ENCODE assay signal across 10 cellular contexts in genomic region chr1:94539496-94539895, GRCh38. TPM values are rescaled to one million over a fixed set of nuclear protein-coding genes. Genes with fewer than 3 reads are reported as not detected.
DNase-seq lines count a peak whose midpoint lies in the region; ATAC-seq and TF ChIP-seq lines count a peak whose summit lies in the region.
"Had no signal": no experiment of that assay in that cellular context is flagged by ENCODE, and none has a peak within 500 bp of the region (broad histone marks: within the 10 kb centered on the region; RNA-seq: fewer than 3 reads in every experiment).

No MANE protein-coding gene starts in this region.

- POLR2A ChIA-PET in IMR-90 (lab: Charles Lee; ENCODE audit: unreplicated experiment) = interaction anchor here (0.5 to 3.7 kb wide), 10 partner anchors 10 to 205 kb away, joined by 3 to 25 read pairs (median 8); no protein-coding TSS in a partner anchor

- H3K9me1 ChIP-seq in IMR-90 (ENCODE audit: insufficient read depth, low read length) = peaks cover 13% of the 10 kb centered on the region

- peak overlapping the region; percentile 63 for H3K27ac ChIP-seq in IMR-90 (ENCODE audit: insufficient read depth, low read length)
- H3K27ac ChIP-seq in dorsolateral prefrontal cortex = peak overlapping the region in 39 of 59 donors; percentile 7 to 94 (median 60)
- peak overlapping the region; percentile 23 to 28 for H3K27ac ChIP-seq in mucosa of rectum (ENCODE audit: low read depth in 2 of 2, low read length in 2 of 2)

- peaks cover 21% of the 10 kb centered on the region for H3K4me1 Mint-ChIP-seq in stimulated activated naive CD8-positive, alpha-beta T cell treated with anti-CD3 and anti-CD28 coated beads, Interleukin-15, amount 100 ng/mL, for 72 hours

- peak overlapping the region; percentile 80 for H2BK5ac ChIP-seq in IMR-90 (ENCODE audit: low read depth, low read length, poor library complexity, severe bottlenecking)

- CTCF ChIA-PET in IMR-90 (lab: Yijun Ruan, JAX) = interaction anchor here (0.6 to 1.3 kb wide), 2 partner anchors 96 to 502 kb away, joined by 3 to 5 read pairs; no protein-coding TSS in a partner anchor

- ATAC-seq in IMR-90 (ENCODE audit: low read depth) (no peak), HG03135 (IDR thresholded peaks at IDR 0.05; ENCODE audit: unreplicated experiment) (no peak), GM18498 (IDR thresholded peaks at IDR 0.05; ENCODE audit: unreplicated experiment) (no peak)
- ATAC-seq in stimulated activated naive CD8-positive, alpha-beta T cell treated with anti-CD3 and anti-CD28 coated beads, Interleukin-15, amount 100 ng/mL, for 72 hours = no peak

- TF ChIP-seq CTCF in IMR-90 (conservative IDR thresholded peaks at IDR 0.05; ENCODE audit: low read depth, low read length) (no peak), dorsolateral prefrontal cortex (IDR thresholded peaks at IDR 0.05 in 54 of 56, conservative IDR thresholded peaks at IDR 0.05 in 2 of 56; ENCODE audit: low read depth in 1 of 56, partially characterized antibody in 56 of 56) (no peak)

- no peak overlapping the region for H2AFZ ChIP-seq in IMR-90 (replicated peaks; ENCODE audit: low read length, poor library complexity)

- peak overlapping the region; percentile 98 for H3K14ac ChIP-seq in IMR-90 (replicated peaks; ENCODE audit: low read depth, low read length)

- no peak overlapping the region for H3K27ac Mint-ChIP-seq in stimulated activated naive CD8-positive, alpha-beta T cell treated with anti-CD3 and anti-CD28 coated beads, Interleukin-15, amount 100 ng/mL, for 72 hours

- peaks cover 91% of the 10 kb centered on the region for H3K27me3 Mint-ChIP-seq in stimulated activated naive CD8-positive, alpha-beta T cell treated with anti-CD3 and anti-CD28 coated beads, Interleukin-15, amount 100 ng/mL, for 72 hours

- H3K4me1 ChIP-seq in IMR-90 (ENCODE audit: control insufficient read depth, insufficient read depth, low read length) (peaks cover 11% of the 10 kb centered on the region), mucosa of rectum (ENCODE audit: control insufficient read depth in 2 of 2, insufficient read depth in 2 of 2, low read length in 2 of 2) (peaks cover 10 to 11% of the 10 kb centered on the region in 2 donors)

- WGBS in IMR-90 (ENCODE audit: extremely low coverage in 2 of 2, insufficient read length in 1 of 2), 2 experiments = 52% methylated on average over 2 of the region's 3 CpGs; no CpG with 5 or more reads in 1 of the 2 experiments

- H3K4me2 ChIP-seq in IMR-90 (ENCODE audit: low read depth, low read length) = peak overlapping the region; percentile 95

- peak; percentile 14 for DNase-seq in 8988T
- peak; percentile 55 for DNase-seq in IMR-90
- no peak for DNase-seq in dorsolateral prefrontal cortex
- DNase-seq in stimulated activated naive CD8-positive, alpha-beta T cell treated with anti-CD3 and anti-CD28 coated beads, Interleukin-15, amount 100 ng/mL, for 72 hours = no peak
- no peak for DNase-seq in NCI-H1105 (lab: John Stamatoyannopoulos, UW)
- DNase-seq: activated CD4-positive, alpha-beta T cell treated with anti-CD3 and anti-CD28 coated beads, Interleukin-2, amount 50 U/mL, for 48 hours had no signal

- H3K4me3 Mint-ChIP-seq in stimulated activated naive CD8-positive, alpha-beta T cell treated with anti-CD3 and anti-CD28 coated beads, Interleukin-15, amount 100 ng/mL, for 72 hours = no peak overlapping the region

- H4K20me1 ChIP-seq in IMR-90 (ENCODE audit: insufficient read depth, low read length) = peaks cover 70% of the 10 kb centered on the region

- peak overlapping the region; percentile 83 for H3K18ac ChIP-seq in IMR-90 (ENCODE audit: low read depth, low read length)

- H3K23ac ChIP-seq in IMR-90 (ENCODE audit: low read depth, low read length) = peak overlapping the region; percentile 98

- peaks cover 22 to 71% of the 10 kb centered on the region in 2 experiments for H3K79me1 ChIP-seq in IMR-90 (ENCODE audit: low read depth in 1 of 2, low read length in 2 of 2)

- peak overlapping the region; percentile 0; the same call in 1 of the 2 replicates for H4K91ac ChIP-seq in IMR-90 (ENCODE audit: insufficient read depth, low read depth, low read length)

- H3K9ac ChIP-seq in IMR-90 (ENCODE audit: low read depth, low read length) (peak overlapping the region; percentile 97), mucosa of rectum (ENCODE audit: low read depth in 1 of 2, low read length in 2 of 2) (no peak overlapping the region)

- dilution Hi-C loops in IMR-90 (cut with HindIII; ENCODE audit: low sequenced_read_pairs, unreplicated experiment) = loop anchor here (25.0 kb wide), 1 partner anchor 248 kb away; no protein-coding TSS in a partner anchor

- peak overlapping the region; percentile 5; the same call in 1 of the 2 replicates for H2AK5ac ChIP-seq in IMR-90 (ENCODE audit: low read depth, low read length)

- peak overlapping the region; percentile 65 for H2BK120ac ChIP-seq in IMR-90 (ENCODE audit: low read depth, low read length)

- H3K4ac ChIP-seq in IMR-90 (ENCODE audit: low read depth, low read length) = peak overlapping the region; percentile 42

- BruUV-seq in IMR-90 (replicated peaks; lab: Mats Ljungman, UMichigan) = no TSS peak

- TF ChIP-seq RAD21 in IMR-90 (IDR thresholded peaks at IDR 0.05; ENCODE audit: low read length) = no peak

- no peak for TF ChIP-seq POLR2A in IMR-90 (IDR thresholded peaks at IDR 0.05; ENCODE audit: low read depth, low read length)

- H4K5ac ChIP-seq in IMR-90 (ENCODE audit: low read depth, low read length) = peak overlapping the region; percentile 18; the same call in 1 of the 2 replicates

- H4K8ac ChIP-seq in IMR-90 (ENCODE audit: low read depth in 2 of 2, low read length in 2 of 2) = peak overlapping the region in 1 of 2 experiments; percentile 6; a peak in 2 of 4 replicates

- intact Hi-C loops in IMR-90 (cut with micrococcal nuclease) (loop anchor here (1.0 kb wide), 1 partner anchor 60 kb away; no protein-coding TSS in a partner anchor), dorsolateral prefrontal cortex (cut with DNase I) (loop anchor here in 1 of 2 donors (5.0 kb wide), 1 partner anchor 63 kb away; no protein-coding TSS in a partner anchor)

- in situ Hi-C loops in IMR-90 (cut with MboI; ENCODE audit: low sequenced_read_pairs) = no loop called here

- peaks cover 47% of the 10 kb centered on the region for H3K36me3 ChIP-seq in IMR-90 (ENCODE audit: control insufficient read depth, insufficient read depth, low read length)
- H3K36me3 ChIP-seq in mucosa of rectum (ENCODE audit: control insufficient read depth in 2 of 2, insufficient read depth in 2 of 2, low read length in 2 of 2) = peaks cover 13 to 16% of the 10 kb centered on the region in 2 donors

- H3K27me3 ChIP-seq in IMR-90 (ENCODE audit: control insufficient read depth, insufficient read depth, low read length) (no peaks in the 10 kb centered on the region), dorsolateral prefrontal cortex (peaks cover 0 to 25% (median 0%) of the 10 kb centered on the region in 45 donors), mucosa of rectum (ENCODE audit: control insufficient read depth in 2 of 2, insufficient read depth in 2 of 2, low read length in 2 of 2) (peaks cover 0 to 3% of the 10 kb centered on the region in 2 donors)
- H3K27me3 ChIP-seq: Peyer's patch had no signal

- peak overlapping the region; percentile 84 for H3K56ac ChIP-seq in IMR-90 (ENCODE audit: extremely low read depth, insufficient read depth, low read length)

- H3K9me3 ChIP-seq in IMR-90 (ENCODE audit: control insufficient read depth, insufficient read depth, low read length) = no peaks in the 10 kb centered on the region
- no peaks in the 10 kb centered on the region for H3K9me3 ChIP-seq in mucosa of rectum (ENCODE audit: control insufficient read depth in 2 of 2, low read length in 2 of 2)
- H3K9me3 ChIP-seq: Peyer's patch had no signal

- no peaks in the 10 kb centered on the region for H3K9me3 Mint-ChIP-seq in stimulated activated naive CD8-positive, alpha-beta T cell treated with anti-CD3 and anti-CD28 coated beads, Interleukin-15, amount 100 ng/mL, for 72 hours

- H2AK9ac ChIP-seq in IMR-90 (replicated peaks; ENCODE audit: low read depth, low read length, poor library complexity) = no peak overlapping the region

- H2BK15ac ChIP-seq in IMR-90 (ENCODE audit: low read depth, low read length) = no peak overlapping the region

- peak overlapping the region; percentile 6; the same call in 1 of the 2 replicates for H2BK20ac ChIP-seq in IMR-90 (ENCODE audit: low read depth, low read length)

- H3K4me3 ChIP-seq in IMR-90 (ENCODE audit: insufficient read depth, low read depth, low read length) = peak overlapping the region; percentile 92
- peak overlapping the region in 58 of 59 donors; percentile 10 to 84 (median 70) for H3K4me3 ChIP-seq in dorsolateral prefrontal cortex
- H3K4me3 ChIP-seq in mucosa of rectum (ENCODE audit: low read length in 2 of 2) = peak overlapping the region; percentile 47 to 49

TF ChIP-seq in IMR-90, 13 proteins besides CTCF, POLR2A, EP300 and RAD21:
- TF ChIP-seq FOS (IDR thresholded peaks at IDR 0.05; ENCODE audit: low read depth, low read length) (0 out of 2 replicates have a peak, but pooled peaks have one; percentile 24), MAFK (IDR thresholded peaks at IDR 0.05; ENCODE audit: low read depth, low read length) (no peak), CHD1 (IDR thresholded peaks at IDR 0.05; ENCODE audit: low read depth, low read length) (peak; percentile 26; the same call in 1 of the 2 replicates), USF2 (IDR thresholded peaks at IDR 0.05; ENCODE audit: low read depth, low read length) (no peak)

RNA-seq across cellular contexts. Expression of gene F3, which starts 2.1 kb away (rescaled TPM):
- total RNA-seq in IMR-90 (2012; rRNA removed) (75.6 and 102 TPM in 2 replicates), dorsolateral prefrontal cortex (100 to 1,000 TPM in 30 of 120 experiments, 10 to 100 TPM in 90; 22.0 to 366 (median 64.5) TPM)
- polyA plus RNA-seq in IMR-90 (2012; rRNA removed) = 99.0 and 126 TPM in 2 replicates
- 45.0 and 45.1 TPM in 2 replicates for polyA plus RNA-seq in IMR-90 (2012; cell fraction: cytosol; rRNA removed)
- 88.3 and 572 TPM in 2 replicates for polyA plus RNA-seq in IMR-90 (2012; cell fraction: nucleus; rRNA removed; ENCODE audit: low replicate concordance)

Comparison
In these comparisons a context has a peak if more than half of its experiments do, and no peak if none do; other contexts are left out.
1. DNase-seq: peak in 8988T (single experiment) and IMR-90 (single experiment); none in dorsolateral prefrontal cortex (0 of 10), stimulated activated naive CD8-positive, alpha-beta T cell treated with anti-CD3 and anti-CD28 coated beads, Interleukin-15, amount 100 ng/mL, for 72 hours (0 of 2) and NCI-H1105 (single experiment).
2. Peak in every context shown above with its lines, with median percentiles within 50 percentile points of each other: H3K27ac ChIP-seq and H3K4me3 ChIP-seq.